1 cellular context compared by ENCODE assay signal in the genomic region with DNA sequence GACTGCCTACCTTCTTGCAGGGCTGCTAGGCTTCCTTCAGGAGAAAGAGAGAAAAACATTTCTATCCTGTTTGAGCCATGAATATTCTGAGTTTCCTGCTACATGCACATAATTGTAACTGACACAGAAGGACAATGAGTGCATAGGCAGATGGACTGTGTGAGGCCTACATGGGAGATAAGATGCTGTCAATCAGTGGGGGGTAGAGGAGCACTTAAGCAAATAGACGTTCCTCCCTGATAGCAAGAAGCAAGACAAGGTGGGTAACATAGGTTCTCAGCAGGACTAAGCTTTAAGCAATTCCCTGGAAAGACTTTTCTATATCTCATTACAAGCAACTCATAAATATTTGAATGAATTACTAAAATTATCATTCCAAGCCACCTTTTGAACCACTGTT.
TF ChIP-seq lines count a peak whose summit lies in the region.

No MANE protein-coding gene starts in this region.

TF ChIP-seq in WTC11, 78 proteins besides CTCF, POLR2A, EP300 and RAD21 (continued from another document):
- no peak for TF ChIP-seq E2F4 (CRISPR knock-in tag; IDR thresholded peaks at IDR 0.05; ENCODE audit: borderline replicate concordance, low read depth)
- TF ChIP-seq, protein P1, sequence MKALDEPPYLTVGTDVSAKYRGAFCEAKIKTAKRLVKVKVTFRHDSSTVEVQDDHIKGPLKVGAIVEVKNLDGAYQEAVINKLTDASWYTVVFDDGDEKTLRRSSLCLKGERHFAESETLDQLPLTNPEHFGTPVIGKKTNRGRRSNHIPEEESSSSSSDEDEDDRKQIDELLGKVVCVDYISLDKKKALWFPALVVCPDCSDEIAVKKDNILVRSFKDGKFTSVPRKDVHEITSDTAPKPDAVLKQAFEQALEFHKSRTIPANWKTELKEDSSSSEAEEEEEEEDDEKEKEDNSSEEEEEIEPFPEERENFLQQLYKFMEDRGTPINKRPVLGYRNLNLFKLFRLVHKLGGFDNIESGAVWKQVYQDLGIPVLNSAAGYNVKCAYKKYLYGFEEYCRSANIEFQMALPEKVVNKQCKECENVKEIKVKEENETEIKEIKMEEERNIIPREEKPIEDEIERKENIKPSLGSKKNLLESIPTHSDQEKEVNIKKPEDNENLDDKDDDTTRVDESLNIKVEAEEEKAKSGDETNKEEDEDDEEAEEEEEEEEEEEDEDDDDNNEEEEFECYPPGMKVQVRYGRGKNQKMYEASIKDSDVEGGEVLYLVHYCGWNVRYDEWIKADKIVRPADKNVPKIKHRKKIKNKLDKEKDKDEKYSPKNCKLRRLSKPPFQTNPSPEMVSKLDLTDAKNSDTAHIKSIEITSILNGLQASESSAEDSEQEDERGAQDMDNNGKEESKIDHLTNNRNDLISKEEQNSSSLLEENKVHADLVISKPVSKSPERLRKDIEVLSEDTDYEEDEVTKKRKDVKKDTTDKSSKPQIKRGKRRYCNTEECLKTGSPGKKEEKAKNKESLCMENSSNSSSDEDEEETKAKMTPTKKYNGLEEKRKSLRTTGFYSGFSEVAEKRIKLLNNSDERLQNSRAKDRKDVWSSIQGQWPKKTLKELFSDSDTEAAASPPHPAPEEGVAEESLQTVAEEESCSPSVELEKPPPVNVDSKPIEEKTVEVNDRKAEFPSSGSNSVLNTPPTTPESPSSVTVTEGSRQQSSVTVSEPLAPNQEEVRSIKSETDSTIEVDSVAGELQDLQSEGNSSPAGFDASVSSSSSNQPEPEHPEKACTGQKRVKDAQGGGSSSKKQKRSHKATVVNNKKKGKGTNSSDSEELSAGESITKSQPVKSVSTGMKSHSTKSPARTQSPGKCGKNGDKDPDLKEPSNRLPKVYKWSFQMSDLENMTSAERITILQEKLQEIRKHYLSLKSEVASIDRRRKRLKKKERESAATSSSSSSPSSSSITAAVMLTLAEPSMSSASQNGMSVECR (CRISPR knock-in tag; IDR thresholded peaks at IDR 0.05; ENCODE audit: borderline replicate concordance): no peak
- no peak for TF ChIP-seq JAZF1 (CRISPR knock-in tag; IDR thresholded peaks at IDR 0.05)
- no peak for TF ChIP-seq ESRRA (CRISPR knock-in tag; IDR thresholded peaks at IDR 0.05; ENCODE audit: borderline replicate concordance)
- no peak for TF ChIP-seq ETV6 (CRISPR knock-in tag; IDR thresholded peaks at IDR 0.05)
- TF ChIP-seq ZNF138 (CRISPR knock-in tag; conservative IDR thresholded peaks at IDR 0.05): no peak
- no peak for TF ChIP-seq ZNF219 (CRISPR knock-in tag; IDR thresholded peaks at IDR 0.05; ENCODE audit: borderline replicate concordance)
- TF ChIP-seq FOXP1 (CRISPR knock-in tag; IDR thresholded peaks at IDR 0.05; ENCODE audit: borderline replicate concordance): no peak
- TF ChIP-seq, protein P2, sequence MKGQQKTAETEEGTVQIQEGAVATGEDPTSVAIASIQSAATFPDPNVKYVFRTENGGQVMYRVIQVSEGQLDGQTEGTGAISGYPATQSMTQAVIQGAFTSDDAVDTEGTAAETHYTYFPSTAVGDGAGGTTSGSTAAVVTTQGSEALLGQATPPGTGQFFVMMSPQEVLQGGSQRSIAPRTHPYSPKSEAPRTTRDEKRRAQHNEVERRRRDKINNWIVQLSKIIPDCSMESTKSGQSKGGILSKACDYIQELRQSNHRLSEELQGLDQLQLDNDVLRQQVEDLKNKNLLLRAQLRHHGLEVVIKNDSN (CRISPR knock-in tag; IDR thresholded peaks at IDR 0.05): no peak
- no peak for TF ChIP-seq SMAD3 (CRISPR knock-in tag; IDR thresholded peaks at IDR 0.05; ENCODE audit: borderline replicate concordance)
- TF ChIP-seq, protein P3, sequence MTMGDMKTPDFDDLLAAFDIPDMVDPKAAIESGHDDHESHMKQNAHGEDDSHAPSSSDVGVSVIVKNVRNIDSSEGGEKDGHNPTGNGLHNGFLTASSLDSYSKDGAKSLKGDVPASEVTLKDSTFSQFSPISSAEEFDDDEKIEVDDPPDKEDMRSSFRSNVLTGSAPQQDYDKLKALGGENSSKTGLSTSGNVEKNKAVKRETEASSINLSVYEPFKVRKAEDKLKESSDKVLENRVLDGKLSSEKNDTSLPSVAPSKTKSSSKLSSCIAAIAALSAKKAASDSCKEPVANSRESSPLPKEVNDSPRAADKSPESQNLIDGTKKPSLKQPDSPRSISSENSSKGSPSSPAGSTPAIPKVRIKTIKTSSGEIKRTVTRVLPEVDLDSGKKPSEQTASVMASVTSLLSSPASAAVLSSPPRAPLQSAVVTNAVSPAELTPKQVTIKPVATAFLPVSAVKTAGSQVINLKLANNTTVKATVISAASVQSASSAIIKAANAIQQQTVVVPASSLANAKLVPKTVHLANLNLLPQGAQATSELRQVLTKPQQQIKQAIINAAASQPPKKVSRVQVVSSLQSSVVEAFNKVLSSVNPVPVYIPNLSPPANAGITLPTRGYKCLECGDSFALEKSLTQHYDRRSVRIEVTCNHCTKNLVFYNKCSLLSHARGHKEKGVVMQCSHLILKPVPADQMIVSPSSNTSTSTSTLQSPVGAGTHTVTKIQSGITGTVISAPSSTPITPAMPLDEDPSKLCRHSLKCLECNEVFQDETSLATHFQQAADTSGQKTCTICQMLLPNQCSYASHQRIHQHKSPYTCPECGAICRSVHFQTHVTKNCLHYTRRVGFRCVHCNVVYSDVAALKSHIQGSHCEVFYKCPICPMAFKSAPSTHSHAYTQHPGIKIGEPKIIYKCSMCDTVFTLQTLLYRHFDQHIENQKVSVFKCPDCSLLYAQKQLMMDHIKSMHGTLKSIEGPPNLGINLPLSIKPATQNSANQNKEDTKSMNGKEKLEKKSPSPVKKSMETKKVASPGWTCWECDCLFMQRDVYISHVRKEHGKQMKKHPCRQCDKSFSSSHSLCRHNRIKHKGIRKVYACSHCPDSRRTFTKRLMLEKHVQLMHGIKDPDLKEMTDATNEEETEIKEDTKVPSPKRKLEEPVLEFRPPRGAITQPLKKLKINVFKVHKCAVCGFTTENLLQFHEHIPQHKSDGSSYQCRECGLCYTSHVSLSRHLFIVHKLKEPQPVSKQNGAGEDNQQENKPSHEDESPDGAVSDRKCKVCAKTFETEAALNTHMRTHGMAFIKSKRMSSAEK (CRISPR knock-in tag; IDR thresholded peaks at IDR 0.05; ENCODE audit: borderline replicate concordance): no peak
